ENCODE assay signal across 27 cellular contexts in the genomic region with DNA sequence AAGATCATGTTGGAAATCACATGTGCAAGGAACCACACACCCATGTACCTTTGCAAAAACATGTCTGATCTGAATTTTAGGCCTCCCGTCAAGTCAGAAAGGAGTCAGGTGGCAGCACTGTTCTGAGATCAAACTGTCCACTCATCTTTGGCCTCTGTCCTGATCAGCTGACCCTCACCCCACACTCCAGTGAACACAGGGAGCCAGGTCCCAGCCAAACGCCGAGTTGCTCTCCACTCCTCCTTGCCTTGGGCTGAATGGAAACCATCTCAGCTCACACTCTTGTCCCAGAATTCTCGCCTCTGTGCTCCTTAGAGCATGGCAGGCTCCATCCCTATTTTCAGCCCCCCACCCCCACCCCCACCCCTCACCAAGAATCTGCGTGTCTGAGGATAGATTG. TPM values are rescaled to one million over a fixed set of nuclear protein-coding genes. Genes with fewer than 3 reads are reported as not detected.
DNase-seq lines count a peak whose midpoint lies in the region; ATAC-seq, FAIRE-seq and TF ChIP-seq lines count a peak whose summit lies in the region.
"Had no signal": no experiment of that assay in that cellular context is flagged by ENCODE, and none has a peak within 500 bp of the region (broad histone marks: within the 10 kb centered on the region; RNA-seq: fewer than 3 reads in every experiment).

No MANE protein-coding gene starts in this region.

- no peaks in the 10 kb centered on the region for H3K79me2 ChIP-seq in H1 (ENCODE audit: control insufficient read depth in 1 of 2, insufficient read depth in 2 of 2, low read length in 2 of 2)

- no peak overlapping the region for H2AK5ac ChIP-seq in H1 (ENCODE audit: low read depth, low read length)

- H2BK120ac ChIP-seq in H1 (replicated peaks; ENCODE audit: low read depth, low read length) = no peak overlapping the region

- H2BK20ac ChIP-seq in H1 (ENCODE audit: low read length) = peak overlapping the region; percentile 23; the same call in 1 of the 2 replicates

- FAIRE-seq in H1 (lab: Jason Lieb, UNC) = no peak
- FAIRE-seq: GM19239, HTR-8/SVneo had no signal

- H3K4me1 ChIP-seq in BLaER1 (peaks cover 25% of the 10 kb centered on the region), H1 (replicated peaks in 1 of 4; ENCODE audit: control insufficient read depth in 3 of 4, insufficient read depth in 4 of 4, low read length in 3 of 4) (peaks cover 10 to 19% (median 11%) of the 10 kb centered on the region in 4 experiments), right lobe of liver (peaks cover 0 to 45% (median 19%) of the 10 kb centered on the region in 4 donors), spleen (peaks cover 0 to 8% (median 0%) of the 10 kb centered on the region in 6 donors), gastroesophageal sphincter (no peaks in the 10 kb centered on the region)

- H3K36me3 Mint-ChIP-seq in effector memory CD8-positive, alpha-beta T cell (ENCODE audit: insufficient read depth) = peaks cover 3% of the 10 kb centered on the region
- H3K36me3 Mint-ChIP-seq: CD4-positive, CD25-positive, alpha-beta regulatory T cell had no signal

- no peaks in the 10 kb centered on the region for H3K9me3 ChIP-seq in BLaER1
- H3K9me3 ChIP-seq in H1 (ENCODE audit: insufficient read depth in 2 of 2, low read depth in 1 of 2, low read length in 1 of 2) = no peaks in the 10 kb centered on the region
- H3K9me3 ChIP-seq in right lobe of liver = no peaks in the 10 kb centered on the region
- no peaks in the 10 kb centered on the region for H3K9me3 ChIP-seq in spleen
- no peaks in the 10 kb centered on the region for H3K9me3 ChIP-seq in gastroesophageal sphincter

- no peak overlapping the region for H3K18ac ChIP-seq in H1 (ENCODE audit: extremely low read depth, low read length)

- no peak overlapping the region for H3K56ac ChIP-seq in H1 (replicated peaks; ENCODE audit: insufficient read length, low read depth, low read length)

- H3K27me3 ChIP-seq in BLaER1 (no peaks in the 10 kb centered on the region), H1 (replicated peaks in 1 of 4; ENCODE audit: control insufficient read depth in 3 of 4, extremely low read depth in 1 of 4, insufficient read depth in 3 of 4, low read length in 3 of 4) (peaks cover 0 to 2% (median 0%) of the 10 kb centered on the region in 4 experiments; a peak in 2 of 7 replicates), right lobe of liver (no peaks in the 10 kb centered on the region), spleen (replicated peaks in 1 of 7) (no peaks in the 10 kb centered on the region), gastroesophageal sphincter (no peaks in the 10 kb centered on the region)

- WGBS in H1 (ENCODE audit: extremely low coverage in 1 of 2, insufficient coverage in 1 of 2, insufficient read length in 1 of 2, insufficient replicate concordance in 2 of 2, low coverage in 1 of 2, low lambda C conversion rate in 2 of 2, missing lambda C conversion rate in 1 of 2), 2 experiments = 95% methylated on average over 4 of the region's 5 CpGs; no CpG with 5 or more reads in 1 of the 2 experiments
- 56% methylated on average over 3 of the region's 5 CpGs for WGBS in right lobe of liver (ENCODE audit: insufficient coverage, low coverage, low lambda C conversion rate, missing lambda C conversion rate)
- WGBS in spleen, 5 donors = 79 to 91% (median 85%) methylated on average over 5 of the region's 5 CpGs
- 56% methylated on average over 5 of the region's 5 CpGs; no CpG with 5 or more reads in 1 of the 2 donors for WGBS in gastroesophageal sphincter (ENCODE audit: low coverage in 1 of 2), 2 donors

- H2BK12ac ChIP-seq in H1 (ENCODE audit: low read depth, low read length) = peak overlapping the region; percentile 89; the same call in 1 of the 2 replicates

- peaks cover 0 to 4% of the 10 kb centered on the region in 2 donors for H3K4me1 Mint-ChIP-seq in effector memory CD8-positive, alpha-beta T cell (ENCODE audit: low read depth in 2 of 2)

- TF ChIP-seq EP300 in H1 (IDR thresholded peaks at IDR 0.05; ENCODE audit: borderline replicate concordance in 1 of 2, low read depth in 2 of 2, low read length in 2 of 2) (no peak), gastroesophageal sphincter (IDR thresholded peaks at IDR 0.05) (no peak)

- ATAC-seq in right lobe of liver (peak; percentile 9 to 44 (median 37)), HG03196 (IDR thresholded peaks at IDR 0.05; ENCODE audit: unreplicated experiment) (no peak), gastroesophageal sphincter (no peak)
- no peak for ATAC-seq in effector memory CD8-positive, alpha-beta T cell (replicated peaks)
- ATAC-seq: PC-3 had no signal

- H3K36me3 ChIP-seq in BLaER1 (no peaks in the 10 kb centered on the region), H1 (ENCODE audit: control insufficient read depth in 2 of 4, insufficient read depth in 4 of 4, low read length in 3 of 4) (no peaks in the 10 kb centered on the region), right lobe of liver (no peaks in the 10 kb centered on the region), spleen (no peaks in the 10 kb centered on the region), gastroesophageal sphincter (no peaks in the 10 kb centered on the region)

- H3K4ac ChIP-seq in H1 (replicated peaks; ENCODE audit: insufficient read length, low read depth, low read length) = no peak overlapping the region

- no peaks in the 10 kb centered on the region for H3K9me3 Mint-ChIP-seq in effector memory CD8-positive, alpha-beta T cell
- H3K9me3 Mint-ChIP-seq: CD4-positive, CD25-positive, alpha-beta regulatory T cell had no signal

- no peak overlapping the region for H3K4me3 Mint-ChIP-seq in effector memory CD8-positive, alpha-beta T cell
- H3K4me3 Mint-ChIP-seq: CD4-positive, CD25-positive, alpha-beta regulatory T cell had no signal

- H3K9ac ChIP-seq in BLaER1 (no peak overlapping the region), H1 (replicated peaks in 1 of 4; ENCODE audit: extremely low read depth in 1 of 4, low read depth in 3 of 4, low read length in 3 of 4) (no peak overlapping the region)

- H3K4me2 ChIP-seq in BLaER1 (peak overlapping the region; percentile 41), H1 (ENCODE audit: insufficient read depth in 1 of 2, low read depth in 2 of 2, low read length in 2 of 2) (no peak overlapping the region)

- peak overlapping the region; percentile 89; the same call in 1 of the 2 replicates for H2BK15ac ChIP-seq in H1 (ENCODE audit: low read length)

- DNase-seq in H1 (ENCODE audit: low read depth in 1 of 2, low spot score in 2 of 2) = no peak
- peak; percentile 43 to 79 (median 78) for DNase-seq in right lobe of liver
- DNase-seq in spleen = peak; percentile 34
- no peak for DNase-seq in NCI-H1436 treated with DMSO at 0.1 percent for 48 hours (lab: John Stamatoyannopoulos, UW)
- DNase-seq in effector memory CD8-positive, alpha-beta T cell = no peak
- DNase-seq: CD4-positive, CD25-positive, alpha-beta regulatory T cell; DMS153; DND-41; H7; KBM-7; MV-4-11; NCI-H1694; NCI-H2029 treated with DMSO at 0.1 percent for 48 hours; NCI-H446 treated with DMSO at 0.1 percent for 48 hours; NCI-H526; NCI-H82; NK-92 treated with Interleukin-12 subunit alpha and Interleukin-12 subunit beta, amount 100 ng/mL, for 24 hours; PC-3 had no signal

- H3K23me2 ChIP-seq in H1 (ENCODE audit: low read depth, low read length) = no peaks in the 10 kb centered on the region

- no peak overlapping the region for H3K14ac ChIP-seq in H1 (ENCODE audit: insufficient read length)

- no peak overlapping the region for H3K27ac Mint-ChIP-seq in effector memory CD8-positive, alpha-beta T cell
- H3K27ac Mint-ChIP-seq: CD4-positive, CD25-positive, alpha-beta regulatory T cell had no signal

- CTCF ChIA-PET in H1 (lab: Charles Lee; ENCODE audit: partially characterized antibody) = interaction anchor here (1.7 kb wide), 1 partner anchor 8 kb away, joined by 4 read pairs; no protein-coding TSS in a partner anchor

- H3K27me3 Mint-ChIP-seq in effector memory CD8-positive, alpha-beta T cell = peaks cover 9 to 16% of the 10 kb centered on the region in 2 donors

- TF ChIP-seq POLR2A in H1 (IDR thresholded peaks at IDR 0.05; ENCODE audit: control extremely low read depth in 1 of 2, low read depth in 2 of 2, low read length in 2 of 2) (no peak), right lobe of liver (IDR thresholded peaks at IDR 0.05) (no peak), spleen (IDR thresholded peaks at IDR 0.05) (no peak), gastroesophageal sphincter (IDR thresholded peaks at IDR 0.05) (no peak)

- no peaks in the 10 kb centered on the region for H4K20me1 ChIP-seq in BLaER1
- H4K20me1 ChIP-seq in H1 (replicated peaks in 1 of 2; ENCODE audit: control insufficient read depth in 1 of 2, insufficient read depth in 2 of 2, low read length in 2 of 2) = no peaks in the 10 kb centered on the region

- no peak overlapping the region; the same call in 1 of the 2 replicates for H2BK5ac ChIP-seq in H1 (ENCODE audit: low read depth, low read length)

- H3K27ac ChIP-seq in BLaER1 = no peak overlapping the region
- no peak overlapping the region for H3K27ac ChIP-seq in H1 (ENCODE audit: low read depth, low read length)
- H3K27ac ChIP-seq in right lobe of liver = peak overlapping the region in 2 of 3 donors; percentile 73 to 94
- H3K27ac ChIP-seq in spleen = no peak overlapping the region
- no peak overlapping the region for H3K27ac ChIP-seq in gastroesophageal sphincter

- H3K79me1 ChIP-seq in H1 (ENCODE audit: low read depth, low read length) = no peaks in the 10 kb centered on the region

- H4K8ac ChIP-seq in H1 (ENCODE audit: extremely low read depth, insufficient read depth, low read length) = no peak overlapping the region

- TF ChIP-seq CTCF in H1 (IDR thresholded peaks at IDR 0.05; ENCODE audit: control extremely low read depth in 1 of 3, insufficient read depth in 1 of 3, low read depth in 1 of 3, low read length in 3 of 3) (no peak), right lobe of liver (IDR thresholded peaks at IDR 0.05) (no peak), spleen (IDR thresholded peaks at IDR 0.05 in 8 of 11, conservative IDR thresholded peaks at IDR 0.05 in 3 of 11) (no peak), gastroesophageal sphincter (IDR thresholded peaks at IDR 0.05) (no peak)

- peak overlapping the region; percentile 96 for H2AFZ ChIP-seq in H1 (ENCODE audit: low read length)

- no peak overlapping the region for H4K91ac ChIP-seq in H1 (replicated peaks; ENCODE audit: insufficient read length, low read length)

- intact Hi-C loops in right lobe of liver (cut with DNase I) = no loop called here
- intact Hi-C loops in spleen (cut with DNase I; ENCODE audit: low total_unique reads) = no loop called here

- POLR2A ChIA-PET in H1 (lab: Charles Lee; ENCODE audit: partially characterized antibody) = no interaction called here

- H3K4me3 ChIP-seq in BLaER1 (no peak overlapping the region), H1 (ENCODE audit: extremely low read depth in 1 of 4, insufficient read depth in 2 of 4, low read depth in 3 of 4, low read length in 4 of 4) (no peak overlapping the region), right lobe of liver (no peak overlapping the region), spleen (no peak overlapping the region), gastroesophageal sphincter (no peak overlapping the region)

- TF ChIP-seq RAD21 in H1 (IDR thresholded peaks at IDR 0.05 in 1 of 2, conservative IDR thresholded peaks at IDR 0.05 in 1 of 2; ENCODE audit: low read depth in 2 of 2, low read length in 2 of 2) = no peak

- no peak overlapping the region for H4K5ac ChIP-seq in H1 (ENCODE audit: insufficient read length, low read depth, low read length)

- H3K23ac ChIP-seq in H1 (ENCODE audit: insufficient read length) = no peak overlapping the region

RNA-seq across cellular contexts. Expression of gene RNF186, which starts 4.6 kb away (rescaled TPM):
- total RNA-seq in H1 (2021; fragmentation: NEBNext Ultra II Directional; extraction: Animal tissue kit (Norgen Biotek cat#: 25700)) = not detected in 2 replicates
- 0.05 TPM in 1 of 2 replicates, not detected in the other for polyA plus RNA-seq in H1 (2011; rRNA removed)
- polyA plus RNA-seq in H1 (2011; cell fraction: cytosol; rRNA removed) = not detected
- polyA plus RNA-seq in H1 (2011; cell fraction: nucleus; rRNA removed) = not detected
- not detected in 4 replicates for polyA plus RNA-seq in H1 (2012, experiment 1 of 2)
- polyA plus RNA-seq in H1 (2012, experiment 2 of 2) = not detected
- not detected for polyA plus RNA-seq in H1 (2013, experiment 1 of 2)
- polyA plus RNA-seq in H1 (2013, experiment 2 of 2) = not detected
- polyA minus RNA-seq in H1 (2011; rRNA and poly(A)+ RNA removed) = not detected in 2 replicates
- polyA minus RNA-seq in H1 (2011; cell fraction: cytosol; rRNA and poly(A)+ RNA removed) = not detected
- polyA minus RNA-seq in H1 (2011; cell fraction: nucleus; rRNA and poly(A)+ RNA removed) = not detected
- 1 to 10 TPM in 1 of 6 experiments, under 1 TPM in 3, not detected in 2; 0.30 to 2.9 (median 0.53) TPM for total RNA-seq in right lobe of liver
- total RNA-seq in spleen = not detected
- under 1 TPM in 1 of 3 donors, not detected in 2; 0.07 TPM for polyA plus RNA-seq in spleen
- not detected for total RNA-seq in gastroesophageal sphincter
- total RNA-seq: A172; CD4-positive, CD25-positive, alpha-beta regulatory T cell; H7; LHCN-M2; MCF 10A had no signal
- polyA plus RNA-seq: BJ; CD4-positive, CD25-positive, alpha-beta regulatory T cell had no signal

RNA-seq across cellular contexts. Expression of gene TMCO4, which starts 20.0 kb away (rescaled TPM):
- 3.0 and 3.1 TPM in 2 replicates for total RNA-seq in H1 (2021; fragmentation: NEBNext Ultra II Directional; extraction: Animal tissue kit (Norgen Biotek cat#: 25700))
- polyA plus RNA-seq in H1 (2011; rRNA removed) = 3.1 and 3.6 TPM in 2 replicates
- 4.0 TPM for polyA plus RNA-seq in H1 (2011; cell fraction: cytosol; rRNA removed)
- polyA plus RNA-seq in H1 (2011; cell fraction: nucleus; rRNA removed) = 4.4 TPM
- 2.1 to 4.3 TPM (median 3.2 TPM) in 4 replicates for polyA plus RNA-seq in H1 (2012, experiment 1 of 2)
- polyA plus RNA-seq in H1 (2012, experiment 2 of 2) = 2.9 TPM
- polyA plus RNA-seq in H1 (2013, experiment 1 of 2) = 2.7 TPM
- polyA plus RNA-seq in H1 (2013, experiment 2 of 2) = 3.2 TPM
- 3.2 TPM in 2 replicates for polyA minus RNA-seq in H1 (2011; rRNA and poly(A)+ RNA removed)
- polyA minus RNA-seq in H1 (2011; cell fraction: cytosol; rRNA and poly(A)+ RNA removed) = 3.6 TPM
- polyA minus RNA-seq in H1 (2011; cell fraction: nucleus; rRNA and poly(A)+ RNA removed) = 3.7 TPM
- total RNA-seq in right lobe of liver = 10 to 100 TPM in 3 of 6 experiments, 1 to 10 TPM in 3; 6.4 to 13.5 (median 9.8) TPM
- 10 to 100 TPM; 22.1 to 40.8 (median 32.8) TPM for total RNA-seq in spleen
- 10 to 100 TPM; 15.4 to 24.4 (median 18.9) TPM for polyA plus RNA-seq in spleen
- 10 to 100 TPM; 18.1 to 36.9 (median 24.5) TPM for total RNA-seq in gastroesophageal sphincter

Comparison
In these comparisons a context has a peak if more than half of its experiments do, and no peak if none do; other contexts are left out.
1. H3K27ac ChIP-seq: peak in right lobe of liver (2 of 3); none in BLaER1 (single experiment), H1 (single experiment), spleen (0 of 8) and gastroesophageal sphincter (0 of 4).
2. DNase-seq: peak in right lobe of liver (3 of 3) and spleen (single experiment); none in H1 (0 of 2), NCI-H1436 treated with DMSO at 0.1 percent for 48 hours (single experiment) and effector memory CD8-positive, alpha-beta T cell (0 of 3).
3. ATAC-seq: peak in right lobe of liver (4 of 4); none in HG03196 (single experiment), gastroesophageal sphincter (single experiment) and effector memory CD8-positive, alpha-beta T cell (single experiment).